ENCODE assay signal across 29 cellular contexts in the genomic region with DNA sequence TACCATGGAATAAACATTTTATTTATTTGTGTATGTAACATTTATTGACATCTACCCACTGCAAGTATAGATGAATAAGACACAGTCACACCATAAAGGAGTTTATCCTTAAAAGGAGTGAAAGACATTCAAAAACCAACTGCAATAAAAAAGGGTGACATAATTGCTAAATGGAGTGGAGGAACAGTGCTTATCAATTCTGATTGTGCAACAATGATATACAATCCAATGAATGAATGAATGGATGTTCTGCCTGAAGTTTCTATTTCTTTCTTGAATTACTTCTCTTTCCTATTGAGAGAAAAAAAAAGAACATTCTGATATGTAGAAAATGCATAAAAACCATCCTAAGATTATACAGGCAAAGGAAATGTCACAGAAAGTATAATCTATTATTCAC. TPM values are rescaled to one million over a fixed set of nuclear protein-coding genes. Genes with fewer than 3 reads are reported as not detected.
"Had no signal": no experiment of that assay in that cellular context is flagged by ENCODE, and none has a peak within 500 bp of the region (broad histone marks: within the 10 kb centered on the region; RNA-seq: fewer than 3 reads in every experiment).

No MANE protein-coding gene starts in this region.

- H3K9me3 Mint-ChIP-seq: dendritic cell treated with granulocyte-macrophage colony-stimulating factor and Interleukin-4, amounts not matched to agents 40 ng/mL and 50 ng/mL, for 4 days; effector memory CD8-positive, alpha-beta T cell; endodermal cell had no signal

- H3K4me3 ChIP-seq: colonic mucosa, esophagus squamous epithelium, gastrocnemius medialis, heart right ventricle, left lung, lower lobe of right lung, mucosa of descending colon had no signal

- ATAC-seq: effector memory CD8-positive, alpha-beta T cell; esophagus mucosa; gastrocnemius medialis; heart right ventricle; left cardiac atrium; left lung; left ventricle myocardium superior; lower lobe of right lung; mucosa of descending colon had no signal

- H3K4me1 ChIP-seq: colonic mucosa, gastrocnemius medialis, heart right ventricle, left lung, lower lobe of right lung had no signal

- H3K9me3 ChIP-seq: colonic mucosa, esophagus squamous epithelium, gastrocnemius medialis, heart right ventricle, left lung, lower lobe of right lung, mucosa of descending colon had no signal

- DNase-seq: colonic mucosa; cortex of kidney; effector CD8-positive, alpha-beta T cell; effector memory CD8-positive, alpha-beta T cell; endodermal cell; erythroblast; esophagus squamous epithelium; foreskin fibroblast; foreskin melanocyte; gastrocnemius medialis; glutamatergic neuron; head of caudate nucleus; heart right ventricle; hippocampal formation; left cardiac atrium; left lung; left ventricle myocardium superior; lower lobe of right lung; mesenchymal stem cell; mucosa of descending colon; naive B cell had no signal

- H3K36me3 Mint-ChIP-seq: mesothelial cell of epicardium, naive B cell had no signal

- H3K27me3 Mint-ChIP-seq: dendritic cell treated with granulocyte-macrophage colony-stimulating factor and Interleukin-4, amounts not matched to agents 40 ng/mL and 50 ng/mL, for 4 days; naive B cell had no signal

- H3K4me3 Mint-ChIP-seq: dendritic cell treated with granulocyte-macrophage colony-stimulating factor and Interleukin-4, amounts not matched to agents 40 ng/mL and 50 ng/mL, for 4 days; effector memory CD8-positive, alpha-beta T cell; endodermal cell; mesothelial cell of epicardium; naive B cell had no signal

- H3K27ac Mint-ChIP-seq: dendritic cell treated with granulocyte-macrophage colony-stimulating factor and Interleukin-4, amounts not matched to agents 40 ng/mL and 50 ng/mL, for 4 days; effector memory CD8-positive, alpha-beta T cell; mesothelial cell of epicardium had no signal

- H3K36me3 ChIP-seq: colonic mucosa, esophagus squamous epithelium, gastrocnemius medialis, heart right ventricle, left lung, lower lobe of right lung had no signal

- H3K27ac ChIP-seq: colonic mucosa, epithelial cell of prostate, esophagus squamous epithelium, gastrocnemius medialis, heart right ventricle, left lung, lower lobe of right lung had no signal

- FAIRE-seq: endometrium, islet of Langerhans, keratinocyte had no signal

- H3K4me1 Mint-ChIP-seq: mesothelial cell of epicardium had no signal

- H3K27me3 ChIP-seq: colonic mucosa, esophagus squamous epithelium, gastrocnemius medialis, left lung had no signal

RNA-seq across cellular contexts. Expression of a gene that starts 10.0 kb away (rescaled TPM):
- total RNA-seq: endodermal cell, gastrocnemius medialis, left ventricle myocardium superior, mesothelial cell of epicardium, mucosa of descending colon, myocyte had no signal
